Comparison of ENCODE assay signal across 18 cellular contexts in genomic region chr18:63063171-63063570, GRCh38.
DNase-seq lines count a peak whose midpoint lies in the region; ATAC-seq and TF ChIP-seq lines count a peak whose summit lies in the region.
"Had no signal": no experiment of that assay in that cellular context is flagged by ENCODE, and none has a peak within 500 bp of the region (broad histone marks: within the 10 kb centered on the region; RNA-seq: fewer than 3 reads in every experiment).

No MANE protein-coding gene starts in this region.

- intact Hi-C loops in Panc1 (cut with micrococcal nuclease; ENCODE audit: unreplicated experiment) (no loop called here), mucosa of descending colon (cut with DNase I, micrococcal nuclease) (no loop called here)

- no peak overlapping the region for H3K4me3 Mint-ChIP-seq in activated naive CD8-positive, alpha-beta T cell treated with anti-CD3 and anti-CD28 coated beads, Interleukin-2, amount 50 U/mL, for 24 hours
- H3K4me3 Mint-ChIP-seq in activated naive CD8-positive, alpha-beta T cell treated with anti-CD3 and anti-CD28 coated beads for 36 hours: no peak overlapping the region
- no peak overlapping the region for H3K4me3 Mint-ChIP-seq in T-helper 2 cell treated with Interferon-gamma antibody and Interleukin-4, amounts not matched to agents 5 μg/mL and 100 μg/mL, for 36 hours
- H3K4me3 Mint-ChIP-seq: activated CD4-positive, alpha-beta memory T cell treated with anti-CD3 and anti-CD28 coated beads, Interleukin-2, amount 10 ng/mL, durations not matched to agents 7 days and 5 days; activated naive CD8-positive, alpha-beta T cell; CD4-positive, alpha-beta memory T cell; stimulated activated memory B cell treated with anti-CD40 and anti-IgM and Interleukin-4, amounts not matched to agents 10 μg/mL and 1 μg/mL and 100 μg/mL, for 72 hours had no signal

- H3K27ac Mint-ChIP-seq in activated naive CD8-positive, alpha-beta T cell treated with anti-CD3 and anti-CD28 coated beads, Interleukin-2, amount 50 U/mL, for 24 hours: peak overlapping the region; percentile 75
- H3K27ac Mint-ChIP-seq in activated naive CD8-positive, alpha-beta T cell treated with anti-CD3 and anti-CD28 coated beads for 36 hours: no peak overlapping the region
- H3K27ac Mint-ChIP-seq in T-helper 2 cell treated with Interferon-gamma antibody and Interleukin-4, amounts not matched to agents 5 μg/mL and 100 μg/mL, for 36 hours: no peak overlapping the region
- H3K27ac Mint-ChIP-seq: activated CD4-positive, alpha-beta memory T cell treated with anti-CD3 and anti-CD28 coated beads, Interleukin-2, amount 10 ng/mL, durations not matched to agents 7 days and 5 days; activated naive CD8-positive, alpha-beta T cell; stimulated activated memory B cell treated with anti-CD40 and anti-IgM and Interleukin-4, amounts not matched to agents 10 μg/mL and 1 μg/mL and 100 μg/mL, for 72 hours had no signal

- H3K9me3 ChIP-seq in Panc1 (ENCODE audit: control insufficient read depth, insufficient read depth, low read depth, low read length): no peaks in the 10 kb centered on the region
- H3K9me3 ChIP-seq in mucosa of descending colon: no peaks in the 10 kb centered on the region
- H3K9me3 ChIP-seq: esophagus squamous epithelium, transverse colon had no signal

- H3K4me1 Mint-ChIP-seq in activated naive CD8-positive, alpha-beta T cell treated with anti-CD3 and anti-CD28 coated beads, Interleukin-2, amount 50 U/mL, for 24 hours: no peaks in the 10 kb centered on the region
- H3K4me1 Mint-ChIP-seq in activated naive CD8-positive, alpha-beta T cell treated with anti-CD3 and anti-CD28 coated beads for 36 hours: no peaks in the 10 kb centered on the region
- H3K4me1 Mint-ChIP-seq in T-helper 2 cell treated with Interferon-gamma antibody and Interleukin-4, amounts not matched to agents 5 μg/mL and 100 μg/mL, for 36 hours (ENCODE audit: low read depth): peaks cover 6% of the 10 kb centered on the region
- H3K4me1 Mint-ChIP-seq: activated CD4-positive, alpha-beta memory T cell treated with anti-CD3 and anti-CD28 coated beads, Interleukin-2, amount 10 ng/mL, durations not matched to agents 7 days and 5 days; CD4-positive, alpha-beta memory T cell; stimulated activated memory B cell treated with anti-CD40 and anti-IgM and Interleukin-4, amounts not matched to agents 10 μg/mL and 1 μg/mL and 100 μg/mL, for 72 hours had no signal

- H3K4me3 ChIP-seq in Panc1 (ENCODE audit: low read depth in 2 of 2, low read length in 2 of 2) (no peak overlapping the region), mucosa of descending colon (no peak overlapping the region)
- H3K4me3 ChIP-seq: esophagus squamous epithelium, transverse colon had no signal

- H3K36me3 Mint-ChIP-seq in activated naive CD8-positive, alpha-beta T cell treated with anti-CD3 and anti-CD28 coated beads, Interleukin-2, amount 50 U/mL, for 24 hours (ENCODE audit: low read depth): no peaks in the 10 kb centered on the region
- H3K36me3 Mint-ChIP-seq in activated naive CD8-positive, alpha-beta T cell treated with anti-CD3 and anti-CD28 coated beads for 36 hours: no peaks in the 10 kb centered on the region
- no peaks in the 10 kb centered on the region for H3K36me3 Mint-ChIP-seq in T-helper 2 cell treated with Interferon-gamma antibody and Interleukin-4, amounts not matched to agents 5 μg/mL and 100 μg/mL, for 36 hours (ENCODE audit: low read depth)
- H3K36me3 Mint-ChIP-seq: activated naive CD8-positive, alpha-beta T cell; CD4-positive, alpha-beta memory T cell; stimulated activated memory B cell treated with anti-CD40 and anti-IgM and Interleukin-4, amounts not matched to agents 10 μg/mL and 1 μg/mL and 100 μg/mL, for 72 hours had no signal

- no peaks in the 10 kb centered on the region for H3K27me3 ChIP-seq in Panc1 (ENCODE audit: control insufficient read depth, insufficient read depth, low read length)
- H3K27me3 ChIP-seq: esophagus squamous epithelium, transverse colon had no signal

- no peak for TF ChIP-seq CTCF in Panc1 (IDR thresholded peaks at IDR 0.05)
- TF ChIP-seq CTCF in mucosa of descending colon (IDR thresholded peaks at IDR 0.05): no peak

- no peaks in the 10 kb centered on the region for H3K9me3 Mint-ChIP-seq in activated naive CD8-positive, alpha-beta T cell treated with anti-CD3 and anti-CD28 coated beads, Interleukin-2, amount 50 U/mL, for 24 hours
- no peaks in the 10 kb centered on the region for H3K9me3 Mint-ChIP-seq in activated naive CD8-positive, alpha-beta T cell treated with anti-CD3 and anti-CD28 coated beads for 36 hours
- no peaks in the 10 kb centered on the region for H3K9me3 Mint-ChIP-seq in T-helper 2 cell treated with Interferon-gamma antibody and Interleukin-4, amounts not matched to agents 5 μg/mL and 100 μg/mL, for 36 hours
- H3K9me3 Mint-ChIP-seq: activated CD4-positive, alpha-beta memory T cell treated with anti-CD3 and anti-CD28 coated beads, Interleukin-2, amount 10 ng/mL, durations not matched to agents 7 days and 5 days had no signal

- peaks cover 10% of the 10 kb centered on the region for H3K27me3 Mint-ChIP-seq in activated naive CD8-positive, alpha-beta T cell treated with anti-CD3 and anti-CD28 coated beads, Interleukin-2, amount 50 U/mL, for 24 hours
- H3K27me3 Mint-ChIP-seq in activated naive CD8-positive, alpha-beta T cell treated with anti-CD3 and anti-CD28 coated beads for 36 hours: no peaks in the 10 kb centered on the region
- peaks cover 38% of the 10 kb centered on the region for H3K27me3 Mint-ChIP-seq in T-helper 2 cell treated with Interferon-gamma antibody and Interleukin-4, amounts not matched to agents 5 μg/mL and 100 μg/mL, for 36 hours (ENCODE audit: low read depth)

- H3K4me1 ChIP-seq in Panc1 (ENCODE audit: control insufficient read depth, insufficient read depth, low read length) (peaks cover 7% of the 10 kb centered on the region; the same call in 1 of the 2 replicates), mucosa of descending colon (ENCODE audit: low read depth) (no peaks in the 10 kb centered on the region)
- H3K4me1 ChIP-seq: esophagus squamous epithelium, transverse colon had no signal

- H3K27ac ChIP-seq in Panc1 (ENCODE audit: low read length): peak overlapping the region; percentile 24; the same call in 1 of the 2 replicates
- H3K27ac ChIP-seq: esophagus squamous epithelium, transverse colon had no signal

- CTCF ChIA-PET in Panc1 (lab: Charles Lee): no interaction called here

- no peaks in the 10 kb centered on the region for H3K36me3 ChIP-seq in Panc1 (ENCODE audit: control insufficient read depth, insufficient read depth, low read length)
- no peaks in the 10 kb centered on the region for H3K36me3 ChIP-seq in mucosa of descending colon (ENCODE audit: low read depth)
- H3K36me3 ChIP-seq: esophagus squamous epithelium, transverse colon had no signal

- DNase-seq in activated naive CD8-positive, alpha-beta T cell treated with anti-CD3 and anti-CD28 coated beads, Interleukin-2, amount 50 U/mL, for 24 hours: no peak
- DNase-seq in activated naive CD8-positive, alpha-beta T cell treated with anti-CD3 and anti-CD28 coated beads for 36 hours: no peak
- DNase-seq in Panc1 (ENCODE audit: low read depth, low spot score): no peak
- peak; percentile 29 for DNase-seq in glomerular visceral epithelial cell (ENCODE audit: extremely low spot score)
- DNase-seq in T-helper 2 cell treated with Interferon-gamma antibody and Interleukin-4, amounts not matched to agents 5 μg/mL and 100 μg/mL, for 36 hours (ENCODE audit: low spot score): no peak
- no peak for DNase-seq in mucosa of descending colon
- no peak for DNase-seq in NCI-H146 treated with DMSO at 0.1 percent for 48 hours (lab: John Stamatoyannopoulos, UW; ENCODE audit: unreplicated experiment)
- DNase-seq: activated CD4-positive, alpha-beta memory T cell treated with anti-CD3 and anti-CD28 coated beads, Interleukin-2, amount 10 ng/mL, durations not matched to agents 7 days and 5 days; activated T-cell treated with anti-CD3 and anti-CD28 coated beads, Interleukin-2, amount 50 U/mL, for 48 hours; CD4-positive, alpha-beta memory T cell; esophagus squamous epithelium; GF-D8; left ventricle myocardium superior; transverse colon had no signal

- in situ Hi-C loops in Panc1 (cut with HindIII; ENCODE audit: low pct_unique_long_range_greater_than_20kb, low sequenced_read_pairs): no loop called here

- no peak for ATAC-seq in activated naive CD8-positive, alpha-beta T cell treated with anti-CD3 and anti-CD28 coated beads, Interleukin-2, amount 50 U/mL, for 24 hours
- no peak for ATAC-seq in Panc1
- no peak for ATAC-seq in HG03175 (IDR thresholded peaks at IDR 0.05; ENCODE audit: unreplicated experiment)
- ATAC-seq in mucosa of descending colon: no peak
- ATAC-seq: HCT116; left ventricle myocardium superior; stimulated activated memory B cell treated with anti-CD40 and anti-IgM and Interleukin-4, amounts not matched to agents 10 μg/mL and 1 μg/mL and 100 μg/mL, for 72 hours had no signal

- POLR2A ChIA-PET in Panc1 (lab: Charles Lee): no interaction called here

- BruUV-seq in Panc1 (replicated peaks; lab: Mats Ljungman, UMichigan): no TSS peak
